22 cellular contexts compared by ENCODE assay signal in genomic region chr1:98700228-98700627, GRCh38.
"Had no signal": no experiment of that assay in that cellular context is flagged by ENCODE, and none has a peak within 500 bp of the region (broad histone marks: within the 10 kb centered on the region; RNA-seq: fewer than 3 reads in every experiment).

No MANE protein-coding gene starts in this region.

- FAIRE-seq: endometrium had no signal

- H3K4me3 ChIP-seq: cardiac muscle cell, lung, right lobe of liver, skin epidermis, stomach, suprapubic skin, tibial nerve had no signal

- ATAC-seq: left lobe of liver; right lobe of liver; stimulated activated memory B cell treated with anti-CD40 and anti-IgM and Interleukin-4, amounts not matched to agents 10 μg/mL and 1 μg/mL and 100 μg/mL, for 72 hours; WTC11 had no signal

- DNase-seq: activated CD4-positive, alpha-beta T cell treated with anti-CD3 and anti-CD28 coated beads, Interleukin-2, amount 50 U/mL, for 48 hours; activated effector memory CD4-positive, alpha-beta T cell treated with Interleukin-2 at 50 U/mL for 16 hours; activated naive CD4-positive, alpha-beta T cell treated with anti-CD3 and anti-CD28 coated beads for 36 hours; activated naive CD8-positive, alpha-beta T cell treated with anti-CD3 and anti-CD28 coated beads, Interleukin-2, amount 10 ng/mL, durations not matched to agents 7 days and 5 days; activated T-cell treated with anti-CD3 and anti-CD28 coated beads, Interleukin-2, amount 50 U/mL, for 48 hours; amniotic stem cell; effector CD4-positive, alpha-beta T cell; foreskin melanocyte; naive B cell; occipital lobe; right lobe of liver; stimulated activated CD4-positive, alpha-beta T cell treated with anti-CD3 and anti-CD28 coated beads, Interleukin-15, amount 100 ng/mL, for 24 hours; stomach had no signal
